ENCODE assay signal across 8 cellular contexts in the genomic region with DNA sequence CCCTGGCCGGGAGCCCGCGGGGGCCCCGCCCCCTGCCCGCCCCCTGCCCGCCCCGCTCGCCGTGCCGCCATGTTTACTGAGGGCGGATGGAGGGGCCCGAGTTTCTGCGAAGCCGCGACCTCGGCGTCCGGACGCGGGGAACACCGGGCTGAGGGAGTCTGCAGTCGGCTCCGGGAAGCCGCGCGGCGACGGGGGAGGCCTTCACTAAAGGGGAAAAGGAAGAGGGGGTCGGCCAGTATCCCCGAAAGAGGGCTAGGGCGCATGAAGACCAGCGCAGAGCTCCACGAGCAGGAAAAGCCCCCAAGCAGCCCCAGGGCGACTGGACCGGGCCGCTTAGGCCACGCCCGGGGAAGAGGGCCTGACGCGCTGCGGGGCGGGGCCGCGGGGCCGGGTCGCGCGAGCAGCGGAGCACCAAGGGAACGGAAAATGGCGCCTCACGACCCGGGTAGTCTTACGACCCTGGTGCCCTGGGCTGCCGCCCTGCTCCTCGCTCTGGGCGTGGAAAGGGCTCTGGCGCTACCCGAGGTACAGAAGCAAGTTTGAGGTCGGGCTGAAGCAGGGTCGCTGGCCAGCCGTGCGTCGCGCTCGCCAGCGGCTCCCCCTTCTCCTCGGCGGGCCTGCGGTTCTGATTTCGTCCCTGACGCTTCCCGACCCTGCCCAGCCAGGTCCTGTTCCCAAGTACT. TPM values are rescaled to one million over a fixed set of nuclear protein-coding genes. Genes with fewer than 3 reads are reported as not detected.
A peak's percentile ranks its signal among the peaks of the same experiment; 100 is the strongest.
DNase-seq lines count a peak whose midpoint lies in the region; ATAC-seq, FAIRE-seq and TF ChIP-seq lines count a peak whose summit lies in the region.

A gene with protein sequence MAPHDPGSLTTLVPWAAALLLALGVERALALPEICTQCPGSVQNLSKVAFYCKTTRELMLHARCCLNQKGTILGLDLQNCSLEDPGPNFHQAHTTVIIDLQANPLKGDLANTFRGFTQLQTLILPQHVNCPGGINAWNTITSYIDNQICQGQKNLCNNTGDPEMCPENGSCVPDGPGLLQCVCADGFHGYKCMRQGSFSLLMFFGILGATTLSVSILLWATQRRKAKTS (plus strand): TSS at position 99 of the 683 bp plus-strand sequence. CDS start 328 bp downstream, at position 427.
TSS of gene SLC5A6 (minus strand) at position 326 of the 683 bp plus-strand sequence. CDS start 4,618 bp downstream, outside the sequence.

- H3K9me3 Mint-ChIP-seq in activated naive CD4-positive, alpha-beta T cell treated with anti-CD3 and anti-CD28 coated beads for 36 hours = no peaks in the 10 kb centered on the region

- ATAC-seq in HG02571 (IDR thresholded peaks at IDR 0.05; ENCODE audit: unreplicated experiment) = peak; percentile 76

- no peaks in the 10 kb centered on the region for H3K27me3 Mint-ChIP-seq in activated naive CD4-positive, alpha-beta T cell treated with anti-CD3 and anti-CD28 coated beads for 36 hours (ENCODE audit: low read depth)

- H3K9ac ChIP-seq in SK-N-MC (ENCODE audit: insufficient read length) = peak within 1 kb of the TSS; percentile 97

- CTCF ChIA-PET in activated naive CD4-positive, alpha-beta T cell treated with anti-CD3 and anti-CD28 coated beads for 36 hours (lab: Charles Lee) = interaction anchor here (1.2 to 1.3 kb wide), 3 partner anchors 20 to 250 kb away, joined by 3 to 5 read pairs (median 4); no protein-coding TSS in a partner anchor

- no peak for FAIRE-seq in frontal cortex (lab: Jason Lieb, UNC)

- peak within 1 kb of the TSS; percentile 93 for H3K27ac ChIP-seq in SK-N-MC
- H3K27ac ChIP-seq in neutrophil = peak within 1 kb of the TSS; percentile 99

- H3K27ac Mint-ChIP-seq in activated naive CD4-positive, alpha-beta T cell treated with anti-CD3 and anti-CD28 coated beads for 36 hours = peak within 1 kb of the TSS; percentile 99

- intact Hi-C loops in activated naive CD4-positive, alpha-beta T cell treated with anti-CD3 and anti-CD28 coated beads for 36 hours (cut with micrococcal nuclease) = loop anchor here (1.0 to 10.0 kb wide), 11 partner anchors 78 to 1179 kb away; partner anchors contain the start of genes AGBL5, EIF2B4, GTF3C2 and KHK

- peak within 1 kb of the TSS; percentile 98 for H3K4me3 Mint-ChIP-seq in activated naive CD4-positive, alpha-beta T cell treated with anti-CD3 and anti-CD28 coated beads for 36 hours

- peaks cover 8% of the 10 kb centered on the region for H3K36me3 ChIP-seq in GM06990 (ENCODE audit: control insufficient read depth, insufficient read depth, low read length)
- peaks cover 50% of the 10 kb centered on the region for H3K36me3 ChIP-seq in SK-N-MC (ENCODE audit: insufficient read depth, low read length)
- no peaks in the 10 kb centered on the region for H3K36me3 ChIP-seq in neutrophil

- peaks cover 21% of the 10 kb centered on the region for H3K36me3 Mint-ChIP-seq in activated naive CD4-positive, alpha-beta T cell treated with anti-CD3 and anti-CD28 coated beads for 36 hours (ENCODE audit: low read depth)

- H3K4me1 Mint-ChIP-seq in activated naive CD4-positive, alpha-beta T cell treated with anti-CD3 and anti-CD28 coated beads for 36 hours (ENCODE audit: low read depth) = peaks cover 30% of the 10 kb centered on the region

- DNase-seq in GM06990 (ENCODE audit: extremely low read depth, insufficient read length) = peak; percentile 95
- DNase-seq in NB4 (ENCODE audit: low read depth) = peak; percentile 94
- DNase-seq in SK-N-MC (ENCODE audit: low read depth, low spot score) = no peak
- peak; percentile 88 for DNase-seq in activated naive CD4-positive, alpha-beta T cell treated with anti-CD3 and anti-CD28 coated beads for 36 hours
- DNase-seq in frontal cortex (ENCODE audit: low spot score in 2 of 2) = peak; percentile 94

- no peak for TF ChIP-seq CTCF in GM06990 (IDR thresholded peaks at IDR 0.05; ENCODE audit: insufficient read depth, low read length, poor library complexity, severe bottlenecking)
- no peak for TF ChIP-seq CTCF in NB4 (IDR thresholded peaks at IDR 0.05; ENCODE audit: low read depth, low read length)
- TF ChIP-seq CTCF in neutrophil (IDR thresholded peaks at IDR 0.05) = peak; percentile 17
- TF ChIP-seq CTCF in subcutaneous adipose tissue (IDR thresholded peaks at IDR 0.05; ENCODE audit: low read depth) = no peak

- H3K4me1 ChIP-seq in neutrophil (ENCODE audit: control insufficient read depth in 1 of 2, insufficient read depth in 1 of 2, low read depth in 1 of 2, low read length in 1 of 2) = peaks cover 20 to 21% of the 10 kb centered on the region in 2 experiments

- H3K4me3 ChIP-seq in GM06990 (replicated peaks; ENCODE audit: low read depth, low read length) (peak within 1 kb of the TSS; percentile 99), NB4 (ENCODE audit: low read depth, low read length) (peak within 1 kb of the TSS; percentile 97), SK-N-MC (peak within 1 kb of the TSS; percentile 80), neutrophil (ENCODE audit: low read depth in 1 of 2, low read length in 1 of 2) (peak within 1 kb of the TSS; percentile 84 to 89)

- H3K9me3 ChIP-seq in SK-N-MC (ENCODE audit: low read depth, low read length) (no peaks in the 10 kb centered on the region), neutrophil (no peaks in the 10 kb centered on the region)

- no peaks in the 10 kb centered on the region for H3K27me3 ChIP-seq in GM06990 (replicated peaks; ENCODE audit: control insufficient read depth, insufficient read depth, low read length)
- H3K27me3 ChIP-seq in neutrophil = no peaks in the 10 kb centered on the region

- peak; percentile 70 for TF ChIP-seq POLR2A in NB4 (IDR thresholded peaks at IDR 0.05; ENCODE audit: extremely low read depth, insufficient read length)

RNA-seq across cellular contexts. Expression of the first gene that starts in this region (rescaled TPM):
- total RNA-seq in activated naive CD4-positive, alpha-beta T cell treated with anti-CD3 and anti-CD28 coated beads for 36 hours = 10 to 100 TPM; 80.5 to 80.8 TPM
- 37.5 TPM for total RNA-seq in frontal cortex
- 100 to 1,000 TPM; 169 to 677 (median 199) TPM for total RNA-seq in subcutaneous adipose tissue

RNA-seq across cellular contexts. Expression of gene SLC5A6, which starts in this region (rescaled TPM):
- 10 to 100 TPM; 22.6 to 24.8 TPM for total RNA-seq in activated naive CD4-positive, alpha-beta T cell treated with anti-CD3 and anti-CD28 coated beads for 36 hours
- 17.1 TPM for total RNA-seq in frontal cortex
- total RNA-seq in subcutaneous adipose tissue = 10 to 100 TPM; 17.2 to 97.8 (median 39.4) TPM
